1 cellular context compared by ENCODE assay signal in the genomic region with DNA sequence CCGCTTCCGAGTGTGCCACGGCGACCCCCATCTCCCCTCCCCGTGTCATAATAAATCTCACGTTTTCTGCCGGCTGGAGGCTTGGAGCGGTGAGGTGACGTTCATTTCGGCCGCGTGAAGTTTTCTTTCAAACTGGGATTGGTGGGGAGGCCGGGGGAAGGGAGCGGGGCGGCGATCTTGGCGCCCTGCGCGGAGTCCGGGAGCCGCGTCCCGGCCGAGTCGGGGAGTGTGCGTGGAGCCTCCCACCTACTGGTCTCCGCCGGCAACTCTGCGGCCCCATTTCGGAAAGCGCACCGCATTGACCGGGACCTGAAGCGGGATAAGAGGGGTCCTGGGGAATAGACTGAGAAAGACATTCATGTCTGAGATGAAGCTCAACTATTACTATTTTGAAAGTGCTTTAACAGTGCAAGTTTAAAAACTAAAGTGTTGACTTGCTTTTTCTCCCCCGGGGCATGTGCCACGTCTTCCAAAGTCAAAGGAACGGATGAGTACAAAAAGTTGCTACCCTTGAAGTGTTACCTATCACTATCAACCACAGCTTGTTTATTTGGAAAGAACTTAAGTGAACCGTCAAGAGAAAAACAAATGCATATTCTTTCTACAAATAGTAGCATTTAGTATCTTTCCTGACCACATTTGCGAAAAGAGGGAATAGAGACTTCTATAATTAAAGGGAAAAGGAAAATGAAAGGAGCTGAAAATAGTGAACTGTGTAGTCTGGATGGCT.
TF ChIP-seq lines count a peak whose summit lies in the region.

No MANE protein-coding gene starts in this region.

TF ChIP-seq in K562, 482 proteins besides CTCF, POLR2A, EP300 and RAD21 (continued from another document):
- TF ChIP-seq, protein P1, sequence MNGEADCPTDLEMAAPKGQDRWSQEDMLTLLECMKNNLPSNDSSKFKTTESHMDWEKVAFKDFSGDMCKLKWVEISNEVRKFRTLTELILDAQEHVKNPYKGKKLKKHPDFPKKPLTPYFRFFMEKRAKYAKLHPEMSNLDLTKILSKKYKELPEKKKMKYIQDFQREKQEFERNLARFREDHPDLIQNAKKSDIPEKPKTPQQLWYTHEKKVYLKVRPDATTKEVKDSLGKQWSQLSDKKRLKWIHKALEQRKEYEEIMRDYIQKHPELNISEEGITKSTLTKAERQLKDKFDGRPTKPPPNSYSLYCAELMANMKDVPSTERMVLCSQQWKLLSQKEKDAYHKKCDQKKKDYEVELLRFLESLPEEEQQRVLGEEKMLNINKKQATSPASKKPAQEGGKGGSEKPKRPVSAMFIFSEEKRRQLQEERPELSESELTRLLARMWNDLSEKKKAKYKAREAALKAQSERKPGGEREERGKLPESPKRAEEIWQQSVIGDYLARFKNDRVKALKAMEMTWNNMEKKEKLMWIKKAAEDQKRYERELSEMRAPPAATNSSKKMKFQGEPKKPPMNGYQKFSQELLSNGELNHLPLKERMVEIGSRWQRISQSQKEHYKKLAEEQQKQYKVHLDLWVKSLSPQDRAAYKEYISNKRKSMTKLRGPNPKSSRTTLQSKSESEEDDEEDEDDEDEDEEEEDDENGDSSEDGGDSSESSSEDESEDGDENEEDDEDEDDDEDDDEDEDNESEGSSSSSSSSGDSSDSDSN (IDR thresholded peaks at IDR 0.05; ENCODE audit: borderline replicate concordance in 1 of 2, low read depth in 2 of 2, low read length in 2 of 2): peak in 1 of 2 experiments; percentile 36; a peak in 1 of 4 replicates
- TF ChIP-seq, protein P2, sequence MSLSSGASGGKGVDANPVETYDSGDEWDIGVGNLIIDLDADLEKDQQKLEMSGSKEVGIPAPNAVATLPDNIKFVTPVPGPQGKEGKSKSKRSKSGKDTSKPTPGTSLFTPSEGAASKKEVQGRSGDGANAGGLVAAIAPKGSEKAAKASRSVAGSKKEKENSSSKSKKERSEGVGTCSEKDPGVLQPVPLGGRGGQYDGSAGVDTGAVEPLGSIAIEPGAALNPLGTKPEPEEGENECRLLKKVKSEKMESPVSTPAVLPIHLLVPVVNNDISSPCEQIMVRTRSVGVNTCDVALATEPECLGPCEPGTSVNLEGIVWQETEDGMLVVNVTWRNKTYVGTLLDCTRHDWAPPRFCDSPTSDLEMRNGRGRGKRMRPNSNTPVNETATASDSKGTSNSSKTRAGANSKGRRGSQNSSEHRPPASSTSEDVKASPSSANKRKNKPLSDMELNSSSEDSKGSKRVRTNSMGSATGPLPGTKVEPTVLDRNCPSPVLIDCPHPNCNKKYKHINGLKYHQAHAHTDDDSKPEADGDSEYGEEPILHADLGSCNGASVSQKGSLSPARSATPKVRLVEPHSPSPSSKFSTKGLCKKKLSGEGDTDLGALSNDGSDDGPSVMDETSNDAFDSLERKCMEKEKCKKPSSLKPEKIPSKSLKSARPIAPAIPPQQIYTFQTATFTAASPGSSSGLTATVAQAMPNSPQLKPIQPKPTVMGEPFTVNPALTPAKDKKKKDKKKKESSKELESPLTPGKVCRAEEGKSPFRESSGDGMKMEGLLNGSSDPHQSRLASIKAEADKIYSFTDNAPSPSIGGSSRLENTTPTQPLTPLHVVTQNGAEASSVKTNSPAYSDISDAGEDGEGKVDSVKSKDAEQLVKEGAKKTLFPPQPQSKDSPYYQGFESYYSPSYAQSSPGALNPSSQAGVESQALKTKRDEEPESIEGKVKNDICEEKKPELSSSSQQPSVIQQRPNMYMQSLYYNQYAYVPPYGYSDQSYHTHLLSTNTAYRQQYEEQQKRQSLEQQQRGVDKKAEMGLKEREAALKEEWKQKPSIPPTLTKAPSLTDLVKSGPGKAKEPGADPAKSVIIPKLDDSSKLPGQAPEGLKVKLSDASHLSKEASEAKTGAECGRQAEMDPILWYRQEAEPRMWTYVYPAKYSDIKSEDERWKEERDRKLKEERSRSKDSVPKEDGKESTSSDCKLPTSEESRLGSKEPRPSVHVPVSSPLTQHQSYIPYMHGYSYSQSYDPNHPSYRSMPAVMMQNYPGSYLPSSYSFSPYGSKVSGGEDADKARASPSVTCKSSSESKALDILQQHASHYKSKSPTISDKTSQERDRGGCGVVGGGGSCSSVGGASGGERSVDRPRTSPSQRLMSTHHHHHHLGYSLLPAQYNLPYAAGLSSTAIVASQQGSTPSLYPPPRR (CRISPR knock-in tag; IDR thresholded peaks at IDR 0.05; ENCODE audit: borderline replicate concordance): no peak
- TF ChIP-seq NRF1 (conservative IDR thresholded peaks at IDR 0.05 in 1 of 2, IDR thresholded peaks at IDR 0.05 in 1 of 2) (peak in 1 of 2 experiments; percentile 5; a peak in 1 of 4 replicates), L3MBTL2 (IDR thresholded peaks at IDR 0.05) (peak; percentile 25; the same call in 1 of the 2 replicates), BRD9 (IDR thresholded peaks at IDR 0.05; ENCODE audit: low read depth, partially characterized antibody) (no peak), CSDE1 (IDR thresholded peaks at IDR 0.05) (no peak), POLR2G (IDR thresholded peaks at IDR 0.05; ENCODE audit: low read depth, low read length) (peak; percentile 28), RBFOX2 (IDR thresholded peaks at IDR 0.05; ENCODE audit: low read depth, low read length) (peak; percentile 55; the same call in 1 of the 2 replicates), HDGF (IDR thresholded peaks at IDR 0.05) (no peak), CXXC5 (CRISPR knock-in tag; IDR thresholded peaks at IDR 0.05) (0 out of 2 replicates have a peak, but pooled peaks have one; percentile 7), ATF1 (CRISPR knock-in tag; IDR thresholded peaks at IDR 0.05) (no peak), ATF1 (tag; IDR thresholded peaks at IDR 0.05) (0 out of 2 replicates have a peak, but pooled peaks have one; percentile 33), MCM2 (IDR thresholded peaks at IDR 0.05; ENCODE audit: low read depth) (no peak), PHB (CRISPR knock-in tag; IDR thresholded peaks at IDR 0.05) (no peak), ZNF232 (CRISPR knock-in tag; IDR thresholded peaks at IDR 0.05) (no peak), CTBP1 (IDR thresholded peaks at IDR 0.05; ENCODE audit: borderline replicate concordance) (no peak)
- TF ChIP-seq, protein P3, sequence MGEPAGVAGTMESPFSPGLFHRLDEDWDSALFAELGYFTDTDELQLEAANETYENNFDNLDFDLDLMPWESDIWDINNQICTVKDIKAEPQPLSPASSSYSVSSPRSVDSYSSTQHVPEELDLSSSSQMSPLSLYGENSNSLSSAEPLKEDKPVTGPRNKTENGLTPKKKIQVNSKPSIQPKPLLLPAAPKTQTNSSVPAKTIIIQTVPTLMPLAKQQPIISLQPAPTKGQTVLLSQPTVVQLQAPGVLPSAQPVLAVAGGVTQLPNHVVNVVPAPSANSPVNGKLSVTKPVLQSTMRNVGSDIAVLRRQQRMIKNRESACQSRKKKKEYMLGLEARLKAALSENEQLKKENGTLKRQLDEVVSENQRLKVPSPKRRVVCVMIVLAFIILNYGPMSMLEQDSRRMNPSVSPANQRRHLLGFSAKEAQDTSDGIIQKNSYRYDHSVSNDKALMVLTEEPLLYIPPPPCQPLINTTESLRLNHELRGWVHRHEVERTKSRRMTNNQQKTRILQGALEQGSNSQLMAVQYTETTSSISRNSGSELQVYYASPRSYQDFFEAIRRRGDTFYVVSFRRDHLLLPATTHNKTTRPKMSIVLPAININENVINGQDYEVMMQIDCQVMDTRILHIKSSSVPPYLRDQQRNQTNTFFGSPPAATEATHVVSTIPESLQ (CRISPR knock-in tag; IDR thresholded peaks at IDR 0.05): no peak
- TF ChIP-seq, protein P4, sequence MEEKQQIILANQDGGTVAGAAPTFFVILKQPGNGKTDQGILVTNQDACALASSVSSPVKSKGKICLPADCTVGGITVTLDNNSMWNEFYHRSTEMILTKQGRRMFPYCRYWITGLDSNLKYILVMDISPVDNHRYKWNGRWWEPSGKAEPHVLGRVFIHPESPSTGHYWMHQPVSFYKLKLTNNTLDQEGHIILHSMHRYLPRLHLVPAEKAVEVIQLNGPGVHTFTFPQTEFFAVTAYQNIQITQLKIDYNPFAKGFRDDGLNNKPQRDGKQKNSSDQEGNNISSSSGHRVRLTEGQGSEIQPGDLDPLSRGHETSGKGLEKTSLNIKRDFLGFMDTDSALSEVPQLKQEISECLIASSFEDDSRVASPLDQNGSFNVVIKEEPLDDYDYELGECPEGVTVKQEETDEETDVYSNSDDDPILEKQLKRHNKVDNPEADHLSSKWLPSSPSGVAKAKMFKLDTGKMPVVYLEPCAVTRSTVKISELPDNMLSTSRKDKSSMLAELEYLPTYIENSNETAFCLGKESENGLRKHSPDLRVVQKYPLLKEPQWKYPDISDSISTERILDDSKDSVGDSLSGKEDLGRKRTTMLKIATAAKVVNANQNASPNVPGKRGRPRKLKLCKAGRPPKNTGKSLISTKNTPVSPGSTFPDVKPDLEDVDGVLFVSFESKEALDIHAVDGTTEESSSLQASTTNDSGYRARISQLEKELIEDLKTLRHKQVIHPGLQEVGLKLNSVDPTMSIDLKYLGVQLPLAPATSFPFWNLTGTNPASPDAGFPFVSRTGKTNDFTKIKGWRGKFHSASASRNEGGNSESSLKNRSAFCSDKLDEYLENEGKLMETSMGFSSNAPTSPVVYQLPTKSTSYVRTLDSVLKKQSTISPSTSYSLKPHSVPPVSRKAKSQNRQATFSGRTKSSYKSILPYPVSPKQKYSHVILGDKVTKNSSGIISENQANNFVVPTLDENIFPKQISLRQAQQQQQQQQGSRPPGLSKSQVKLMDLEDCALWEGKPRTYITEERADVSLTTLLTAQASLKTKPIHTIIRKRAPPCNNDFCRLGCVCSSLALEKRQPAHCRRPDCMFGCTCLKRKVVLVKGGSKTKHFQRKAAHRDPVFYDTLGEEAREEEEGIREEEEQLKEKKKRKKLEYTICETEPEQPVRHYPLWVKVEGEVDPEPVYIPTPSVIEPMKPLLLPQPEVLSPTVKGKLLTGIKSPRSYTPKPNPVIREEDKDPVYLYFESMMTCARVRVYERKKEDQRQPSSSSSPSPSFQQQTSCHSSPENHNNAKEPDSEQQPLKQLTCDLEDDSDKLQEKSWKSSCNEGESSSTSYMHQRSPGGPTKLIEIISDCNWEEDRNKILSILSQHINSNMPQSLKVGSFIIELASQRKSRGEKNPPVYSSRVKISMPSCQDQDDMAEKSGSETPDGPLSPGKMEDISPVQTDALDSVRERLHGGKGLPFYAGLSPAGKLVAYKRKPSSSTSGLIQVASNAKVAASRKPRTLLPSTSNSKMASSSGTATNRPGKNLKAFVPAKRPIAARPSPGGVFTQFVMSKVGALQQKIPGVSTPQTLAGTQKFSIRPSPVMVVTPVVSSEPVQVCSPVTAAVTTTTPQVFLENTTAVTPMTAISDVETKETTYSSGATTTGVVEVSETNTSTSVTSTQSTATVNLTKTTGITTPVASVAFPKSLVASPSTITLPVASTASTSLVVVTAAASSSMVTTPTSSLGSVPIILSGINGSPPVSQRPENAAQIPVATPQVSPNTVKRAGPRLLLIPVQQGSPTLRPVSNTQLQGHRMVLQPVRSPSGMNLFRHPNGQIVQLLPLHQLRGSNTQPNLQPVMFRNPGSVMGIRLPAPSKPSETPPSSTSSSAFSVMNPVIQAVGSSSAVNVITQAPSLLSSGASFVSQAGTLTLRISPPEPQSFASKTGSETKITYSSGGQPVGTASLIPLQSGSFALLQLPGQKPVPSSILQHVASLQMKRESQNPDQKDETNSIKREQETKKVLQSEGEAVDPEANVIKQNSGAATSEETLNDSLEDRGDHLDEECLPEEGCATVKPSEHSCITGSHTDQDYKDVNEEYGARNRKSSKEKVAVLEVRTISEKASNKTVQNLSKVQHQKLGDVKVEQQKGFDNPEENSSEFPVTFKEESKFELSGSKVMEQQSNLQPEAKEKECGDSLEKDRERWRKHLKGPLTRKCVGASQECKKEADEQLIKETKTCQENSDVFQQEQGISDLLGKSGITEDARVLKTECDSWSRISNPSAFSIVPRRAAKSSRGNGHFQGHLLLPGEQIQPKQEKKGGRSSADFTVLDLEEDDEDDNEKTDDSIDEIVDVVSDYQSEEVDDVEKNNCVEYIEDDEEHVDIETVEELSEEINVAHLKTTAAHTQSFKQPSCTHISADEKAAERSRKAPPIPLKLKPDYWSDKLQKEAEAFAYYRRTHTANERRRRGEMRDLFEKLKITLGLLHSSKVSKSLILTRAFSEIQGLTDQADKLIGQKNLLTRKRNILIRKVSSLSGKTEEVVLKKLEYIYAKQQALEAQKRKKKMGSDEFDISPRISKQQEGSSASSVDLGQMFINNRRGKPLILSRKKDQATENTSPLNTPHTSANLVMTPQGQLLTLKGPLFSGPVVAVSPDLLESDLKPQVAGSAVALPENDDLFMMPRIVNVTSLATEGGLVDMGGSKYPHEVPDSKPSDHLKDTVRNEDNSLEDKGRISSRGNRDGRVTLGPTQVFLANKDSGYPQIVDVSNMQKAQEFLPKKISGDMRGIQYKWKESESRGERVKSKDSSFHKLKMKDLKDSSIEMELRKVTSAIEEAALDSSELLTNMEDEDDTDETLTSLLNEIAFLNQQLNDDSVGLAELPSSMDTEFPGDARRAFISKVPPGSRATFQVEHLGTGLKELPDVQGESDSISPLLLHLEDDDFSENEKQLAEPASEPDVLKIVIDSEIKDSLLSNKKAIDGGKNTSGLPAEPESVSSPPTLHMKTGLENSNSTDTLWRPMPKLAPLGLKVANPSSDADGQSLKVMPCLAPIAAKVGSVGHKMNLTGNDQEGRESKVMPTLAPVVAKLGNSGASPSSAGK (IDR thresholded peaks at IDR 0.05): peak; percentile 29; the same call in 1 of the 2 replicates
- TF ChIP-seq, protein P5, sequence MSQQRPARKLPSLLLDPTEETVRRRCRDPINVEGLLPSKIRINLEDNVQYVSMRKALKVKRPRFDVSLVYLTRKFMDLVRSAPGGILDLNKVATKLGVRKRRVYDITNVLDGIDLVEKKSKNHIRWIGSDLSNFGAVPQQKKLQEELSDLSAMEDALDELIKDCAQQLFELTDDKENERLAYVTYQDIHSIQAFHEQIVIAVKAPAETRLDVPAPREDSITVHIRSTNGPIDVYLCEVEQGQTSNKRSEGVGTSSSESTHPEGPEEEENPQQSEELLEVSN (IDR thresholded peaks at IDR 0.05; ENCODE audit: borderline replicate concordance in 1 of 2, extremely low read depth in 1 of 2, insufficient read depth in 1 of 2, insufficient read length in 1 of 2, low read depth in 1 of 2, low read length in 1 of 2, poor library complexity in 1 of 2, severe bottlenecking in 1 of 2): peak in 1 of 2 experiments; percentile 3
- TF ChIP-seq, protein P6, sequence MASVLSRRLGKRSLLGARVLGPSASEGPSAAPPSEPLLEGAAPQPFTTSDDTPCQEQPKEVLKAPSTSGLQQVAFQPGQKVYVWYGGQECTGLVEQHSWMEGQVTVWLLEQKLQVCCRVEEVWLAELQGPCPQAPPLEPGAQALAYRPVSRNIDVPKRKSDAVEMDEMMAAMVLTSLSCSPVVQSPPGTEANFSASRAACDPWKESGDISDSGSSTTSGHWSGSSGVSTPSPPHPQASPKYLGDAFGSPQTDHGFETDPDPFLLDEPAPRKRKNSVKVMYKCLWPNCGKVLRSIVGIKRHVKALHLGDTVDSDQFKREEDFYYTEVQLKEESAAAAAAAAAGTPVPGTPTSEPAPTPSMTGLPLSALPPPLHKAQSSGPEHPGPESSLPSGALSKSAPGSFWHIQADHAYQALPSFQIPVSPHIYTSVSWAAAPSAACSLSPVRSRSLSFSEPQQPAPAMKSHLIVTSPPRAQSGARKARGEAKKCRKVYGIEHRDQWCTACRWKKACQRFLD (CRISPR knock-in tag; IDR thresholded peaks at IDR 0.05): 0 out of 2 replicates have a peak, but pooled peaks have one; percentile 1
